In the genomic region with DNA sequence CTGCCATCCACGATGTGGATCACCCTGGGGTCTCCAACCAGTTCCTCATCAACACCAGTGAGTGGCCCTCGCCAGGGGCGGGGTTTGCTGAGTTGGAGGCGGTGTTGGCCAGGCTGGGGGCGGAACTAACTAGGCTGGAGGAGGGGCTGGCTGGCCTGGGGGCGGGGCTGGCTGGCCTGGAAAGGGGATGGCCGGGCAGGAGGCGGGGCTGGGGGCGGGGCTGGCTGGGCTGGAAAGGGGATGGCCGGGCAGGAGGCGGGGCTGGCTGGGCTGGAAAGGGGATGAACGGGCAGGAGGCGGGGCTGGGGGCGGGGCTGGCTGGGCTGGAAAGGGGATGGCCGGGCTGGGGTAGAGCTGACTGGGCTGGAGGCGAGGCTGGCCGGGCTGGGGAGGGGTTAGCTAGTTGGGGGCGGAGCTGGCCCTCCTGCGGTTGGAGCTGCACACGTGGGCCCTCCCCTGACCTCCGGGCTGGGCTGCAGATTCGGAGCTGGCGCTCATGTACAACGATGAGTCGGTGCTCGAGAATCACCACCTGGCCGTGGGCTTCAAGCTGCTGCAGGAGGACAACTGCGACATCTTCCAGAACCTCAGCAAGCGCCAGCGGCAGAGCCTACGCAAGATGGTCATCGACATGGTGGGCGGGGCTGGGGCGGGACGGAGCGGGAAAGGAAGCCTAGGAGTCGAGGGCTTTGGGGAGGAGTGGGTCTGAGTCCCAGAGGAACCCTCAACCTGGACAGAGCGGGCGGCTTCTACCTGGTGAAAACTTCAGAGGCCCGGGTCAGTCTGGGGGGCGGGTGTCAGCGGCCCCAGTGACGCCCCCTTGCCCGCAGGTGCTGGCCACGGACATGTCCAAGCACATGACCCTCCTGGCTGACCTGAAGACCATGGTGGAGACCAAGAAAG, we compare ENCODE assay signal across 8 cellular contexts. TPM values are rescaled to one million over a fixed set of nuclear protein-coding genes. Genes with fewer than 3 reads are reported as not detected.
A peak's percentile ranks its signal among the peaks of the same experiment; 100 is the strongest.
DNase-seq lines count a peak whose midpoint lies in the region; ATAC-seq and TF ChIP-seq lines count a peak whose summit lies in the region.

No MANE protein-coding gene starts in this region.

- DNase-seq in GM04503 (ENCODE audit: low read depth) (peak; percentile 40), NCI-H2029 (lab: John Stamatoyannopoulos, UW) (peak; percentile 90), choroid plexus epithelial cell (ENCODE audit: low read depth) (peak; percentile 97), kidney tubule cell (ENCODE audit: low spot score) (peak; percentile 89)
- DNase-seq in activated CD4-positive, alpha-beta T cell treated with anti-CD3 and anti-CD28 coated beads, Interleukin-2, amount 10 ng/mL, durations not matched to agents 24 days and 14 days = peak; percentile 96
- peak; percentile 66 to 79 for DNase-seq in stimulated activated CD4-positive, alpha-beta T cell treated with anti-CD3 and anti-CD28 coated beads, Interleukin-1b, Interleukin-23, amount 100 ng/mL, for 1 hour (ENCODE audit: low read depth in 2 of 2)

- TF ChIP-seq CTCF in choroid plexus epithelial cell (conservative IDR thresholded peaks at IDR 0.05; ENCODE audit: low read depth, low read length) = no peak

- no peak overlapping the region for H3K27ac Mint-ChIP-seq in activated CD4-positive, alpha-beta T cell treated with anti-CD3 and anti-CD28 coated beads, Interleukin-2, amount 10 ng/mL, durations not matched to agents 24 days and 14 days

- peak overlapping the region; percentile 51 for H3K4me3 Mint-ChIP-seq in activated CD4-positive, alpha-beta T cell treated with anti-CD3 and anti-CD28 coated beads, Interleukin-2, amount 10 ng/mL, durations not matched to agents 24 days and 14 days

- ATAC-seq in HG02571 (IDR thresholded peaks at IDR 0.05; ENCODE audit: unreplicated experiment) (peak; percentile 70), HG03025 (IDR thresholded peaks at IDR 0.05; ENCODE audit: low FRiP score, unreplicated experiment) (no peak)

- H3K9me3 Mint-ChIP-seq in activated CD4-positive, alpha-beta T cell treated with anti-CD3 and anti-CD28 coated beads, Interleukin-2, amount 10 ng/mL, durations not matched to agents 24 days and 14 days = no peaks in the 10 kb centered on the region

- peaks cover 35% of the 10 kb centered on the region for H3K36me3 Mint-ChIP-seq in activated CD4-positive, alpha-beta T cell treated with anti-CD3 and anti-CD28 coated beads, Interleukin-2, amount 10 ng/mL, durations not matched to agents 24 days and 14 days (ENCODE audit: low read depth)

- H3K4me3 ChIP-seq in choroid plexus epithelial cell (ENCODE audit: low read depth, low read length) = peak overlapping the region; percentile 58

- intact Hi-C loops in activated CD4-positive, alpha-beta T cell treated with anti-CD3 and anti-CD28 coated beads, Interleukin-2, amount 10 ng/mL, durations not matched to agents 24 days and 14 days (cut with micrococcal nuclease) = no loop called here

- H3K4me1 Mint-ChIP-seq in activated CD4-positive, alpha-beta T cell treated with anti-CD3 and anti-CD28 coated beads, Interleukin-2, amount 10 ng/mL, durations not matched to agents 24 days and 14 days = peaks cover 6% of the 10 kb centered on the region

- H3K27me3 Mint-ChIP-seq in activated CD4-positive, alpha-beta T cell treated with anti-CD3 and anti-CD28 coated beads, Interleukin-2, amount 10 ng/mL, durations not matched to agents 24 days and 14 days = no peaks in the 10 kb centered on the region

RNA-seq across cellular contexts. Expression of gene PDE4A, which starts 41.0 kb away (rescaled TPM):
- total RNA-seq in activated CD4-positive, alpha-beta T cell treated with anti-CD3 and anti-CD28 coated beads, Interleukin-2, amount 10 ng/mL, durations not matched to agents 24 days and 14 days = 55.3 and 58.0 TPM in 2 replicates

RNA-seq across cellular contexts. Expression of gene KEAP1, which starts 41.9 kb away (rescaled TPM):
- 81.0 and 82.1 TPM in 2 replicates for total RNA-seq in activated CD4-positive, alpha-beta T cell treated with anti-CD3 and anti-CD28 coated beads, Interleukin-2, amount 10 ng/mL, durations not matched to agents 24 days and 14 days

RNA-seq across cellular contexts. Expression of gene S1PR5, which starts 55.9 kb away (rescaled TPM):
- not detected in 2 replicates for total RNA-seq in activated CD4-positive, alpha-beta T cell treated with anti-CD3 and anti-CD28 coated beads, Interleukin-2, amount 10 ng/mL, durations not matched to agents 24 days and 14 days

RNA-seq across cellular contexts. Expression of gene CDC37, which starts 58.0 kb away (rescaled TPM):
- total RNA-seq in activated CD4-positive, alpha-beta T cell treated with anti-CD3 and anti-CD28 coated beads, Interleukin-2, amount 10 ng/mL, durations not matched to agents 24 days and 14 days = 304 and 310 TPM in 2 replicates

Comparison
In these comparisons a context has a peak if more than half of its experiments do, and no peak if none do; other contexts are left out.
1. DNase-seq: peak in every context shown above with its lines; median percentile 97 in choroid plexus epithelial cell; 96 in activated CD4-positive, alpha-beta T cell treated with anti-CD3 and anti-CD28 coated beads, Interleukin-2, amount 10 ng/mL, durations not matched to agents 24 days and 14 days; 90 in NCI-H2029; 89 in kidney tubule cell; 72 in stimulated activated CD4-positive, alpha-beta T cell treated with anti-CD3 and anti-CD28 coated beads, Interleukin-1b, Interleukin-23, amount 100 ng/mL, for 1 hour; 40 in GM04503.